Comparison of ENCODE assay signal across 19 cellular contexts in genomic region chr20:57713951-57714350, GRCh38. TPM values are rescaled to one million over a fixed set of nuclear protein-coding genes. Genes with fewer than 3 reads are reported as not detected.
DNase-seq lines count a peak whose midpoint lies in the region; TF ChIP-seq lines count a peak whose summit lies in the region.
"Had no signal": no experiment of that assay in that cellular context is flagged by ENCODE, and none has a peak within 500 bp of the region (broad histone marks: within the 10 kb centered on the region; RNA-seq: fewer than 3 reads in every experiment).

No MANE protein-coding gene starts in this region.

- H3K27me3 Mint-ChIP-seq in Calu3 (ENCODE audit: unreplicated experiment): no peaks in the 10 kb centered on the region
- H3K27me3 Mint-ChIP-seq: activated naive CD8-positive, alpha-beta T cell treated with anti-CD3 and anti-CD28 coated beads, Interleukin-2, amount 50 U/mL, for 24 hours; CD4-positive, alpha-beta T cell had no signal

- H3K9me3 ChIP-seq in SJSA1 (replicated peaks): no peaks in the 10 kb centered on the region
- no peaks in the 10 kb centered on the region for H3K9me3 ChIP-seq in stomach smooth muscle (ENCODE audit: control insufficient read depth in 2 of 2, low read length in 2 of 2)
- H3K9me3 ChIP-seq in Peyer's patch: no peaks in the 10 kb centered on the region
- no peaks in the 10 kb centered on the region for H3K9me3 ChIP-seq in adrenal gland (replicated peaks in 1 of 3)

- H3K27ac ChIP-seq in SJSA1 (peak overlapping the region; percentile 52), mesendoderm (ENCODE audit: low read depth, low read length) (no peak overlapping the region), stomach smooth muscle (ENCODE audit: low read length) (peak overlapping the region; percentile 37), Peyer's patch (no peak overlapping the region), adrenal gland (peak overlapping the region in 1 of 5 donors; percentile 56)
- H3K27ac ChIP-seq: GM23248 had no signal

- no TSS peak for BruUV-seq in Calu3 (replicated peaks; lab: Mats Ljungman, UMichigan)

- no peak overlapping the region for H3K4me3 Mint-ChIP-seq in Calu3 (ENCODE audit: low read depth, unreplicated experiment)
- H3K4me3 Mint-ChIP-seq: activated CD4-positive, alpha-beta T cell treated with anti-CD3 and anti-CD28 coated beads, Interleukin-2, amount 10 ng/mL, durations not matched to agents 24 days and 14 days; activated naive CD8-positive, alpha-beta T cell treated with anti-CD3 and anti-CD28 coated beads, Interleukin-2, amount 50 U/mL, for 24 hours; CD4-positive, alpha-beta T cell; IgD-negative memory B cell; neural crest cell had no signal

- peaks cover 49% of the 10 kb centered on the region for H3K4me1 ChIP-seq in SJSA1 (replicated peaks)
- peaks cover 29% of the 10 kb centered on the region for H3K4me1 ChIP-seq in mesendoderm (ENCODE audit: control insufficient read depth, low read depth, low read length)
- H3K4me1 ChIP-seq in stomach smooth muscle (ENCODE audit: control insufficient read depth, insufficient read depth, low read length): peaks cover 67% of the 10 kb centered on the region
- peaks cover 0 to 17% (median 2%) of the 10 kb centered on the region in 4 donors for H3K4me1 ChIP-seq in Peyer's patch
- H3K4me1 ChIP-seq in adrenal gland (replicated peaks in 1 of 2): peaks cover 0 to 15% of the 10 kb centered on the region in 2 donors

- H3K4me1 Mint-ChIP-seq in Calu3 (ENCODE audit: low read depth, unreplicated experiment): peaks cover 74% of the 10 kb centered on the region

- H3K4ac ChIP-seq in mesendoderm (ENCODE audit: low read depth, low read length): no peak overlapping the region

- no peak overlapping the region for H2AK5ac ChIP-seq in mesendoderm (ENCODE audit: low read length)

- no peaks in the 10 kb centered on the region for H3K9me3 Mint-ChIP-seq in Calu3 (ENCODE audit: low read depth, unreplicated experiment)
- H3K9me3 Mint-ChIP-seq: activated CD4-positive, alpha-beta T cell treated with anti-CD3 and anti-CD28 coated beads, Interleukin-2, amount 10 ng/mL, durations not matched to agents 24 days and 14 days; activated naive CD8-positive, alpha-beta T cell treated with anti-CD3 and anti-CD28 coated beads, Interleukin-2, amount 50 U/mL, for 24 hours; CD4-positive, alpha-beta T cell; IgD-negative memory B cell; neural crest cell had no signal

- intact Hi-C loops in Calu3 (cut with micrococcal nuclease; ENCODE audit: unreplicated experiment) (loop anchor here (5.0 to 10.0 kb wide), 2 partner anchors 61 to 418 kb away; no protein-coding TSS in a partner anchor), adrenal gland (cut with DNase I) (no loop called here)

- H3K36me3 Mint-ChIP-seq in Calu3 (ENCODE audit: insufficient read depth, unreplicated experiment): peaks cover 86% of the 10 kb centered on the region
- H3K36me3 Mint-ChIP-seq: IgD-negative memory B cell had no signal

- H3K18ac ChIP-seq in mesendoderm (ENCODE audit: low read length): peak overlapping the region; percentile 40

- H3K4me3 ChIP-seq in SJSA1: no peak overlapping the region
- no peak overlapping the region for H3K4me3 ChIP-seq in mesendoderm (ENCODE audit: low read length)
- H3K4me3 ChIP-seq in stomach smooth muscle (ENCODE audit: low read length in 2 of 2): no peak overlapping the region
- no peak overlapping the region for H3K4me3 ChIP-seq in Peyer's patch
- H3K4me3 ChIP-seq in adrenal gland: no peak overlapping the region
- H3K4me3 ChIP-seq: GM23248 had no signal

- H2BK120ac ChIP-seq in mesendoderm (ENCODE audit: low read depth, low read length): no peak overlapping the region

- DNase-seq in Calu3 (no peak), SJSA1 (ENCODE audit: low read depth in 1 of 2, low spot score in 2 of 2) (no peak), mesendoderm (no peak), Peyer's patch (no peak), adrenal gland (no peak), GM19240 (ENCODE audit: insufficient read length, low spot score) (no peak)
- no peak for DNase-seq in activated CD8-positive, alpha-beta memory T cell treated with anti-CD3 and anti-CD28 coated beads for 24 hours
- DNase-seq: activated CD4-positive, alpha-beta T cell treated with anti-CD3 and anti-CD28 coated beads, Interleukin-2, amount 10 ng/mL, durations not matched to agents 24 days and 14 days; activated effector memory CD4-positive, alpha-beta T cell treated with Interleukin-2 at 50 U/mL for 16 hours; activated naive CD8-positive, alpha-beta T cell treated with anti-CD3 and anti-CD28 coated beads, Interleukin-2, amount 50 U/mL, for 24 hours; CD4-positive, alpha-beta T cell; GDM1; midbrain; NCI-H1417 treated with DMSO at 0.1 percent for 48 hours; NCI-H510A treated with DMSO at 0.1 percent for 48 hours had no signal

- H3K36me3 ChIP-seq in SJSA1: no peaks in the 10 kb centered on the region
- H3K36me3 ChIP-seq in mesendoderm (ENCODE audit: control insufficient read depth, insufficient read depth, low read length): no peaks in the 10 kb centered on the region
- H3K36me3 ChIP-seq in stomach smooth muscle (ENCODE audit: control insufficient read depth in 2 of 2, insufficient read depth in 2 of 2, low read length in 2 of 2): no peaks in the 10 kb centered on the region
- no peaks in the 10 kb centered on the region for H3K36me3 ChIP-seq in Peyer's patch
- H3K36me3 ChIP-seq in adrenal gland (replicated peaks in 1 of 2): no peaks in the 10 kb centered on the region

- no peak overlapping the region for H3K4me2 ChIP-seq in mesendoderm (ENCODE audit: low read length)

- peaks cover 12% of the 10 kb centered on the region for H3K79me2 ChIP-seq in mesendoderm (ENCODE audit: control insufficient read depth, insufficient read depth, low read length)

- no peak overlapping the region for H2BK15ac ChIP-seq in mesendoderm (replicated peaks; ENCODE audit: low read depth)

- peaks cover 6% of the 10 kb centered on the region for H3K79me1 ChIP-seq in mesendoderm (ENCODE audit: low read length)

- H4K5ac ChIP-seq in mesendoderm (ENCODE audit: low read length): no peak overlapping the region

- H3K9ac ChIP-seq in mesendoderm (ENCODE audit: low read length) (no peak overlapping the region), stomach smooth muscle (ENCODE audit: low read length in 2 of 2) (peak overlapping the region in 1 of 2 donors; percentile 17)
- H3K9ac ChIP-seq: GM23248 had no signal

- peak overlapping the region; percentile 8 for H3K27ac Mint-ChIP-seq in Calu3 (ENCODE audit: unreplicated experiment)
- H3K27ac Mint-ChIP-seq: activated CD4-positive, alpha-beta T cell treated with anti-CD3 and anti-CD28 coated beads, Interleukin-2, amount 10 ng/mL, durations not matched to agents 24 days and 14 days; activated naive CD8-positive, alpha-beta T cell treated with anti-CD3 and anti-CD28 coated beads, Interleukin-2, amount 50 U/mL, for 24 hours had no signal

- H3K23ac ChIP-seq in mesendoderm (ENCODE audit: low read length): no peak overlapping the region

- peak overlapping the region; percentile 57 for H3K56ac ChIP-seq in mesendoderm (ENCODE audit: low read length)

- H3K27me3 ChIP-seq in SJSA1 (replicated peaks) (no peaks in the 10 kb centered on the region), mesendoderm (ENCODE audit: insufficient read depth, low read length, poor library complexity) (no peaks in the 10 kb centered on the region), stomach smooth muscle (ENCODE audit: control insufficient read depth in 1 of 2, insufficient read depth in 2 of 2, low read length in 2 of 2) (no peaks in the 10 kb centered on the region), Peyer's patch (no peaks in the 10 kb centered on the region), adrenal gland (no peaks in the 10 kb centered on the region)

- WGBS in mesendoderm (ENCODE audit: extremely low coverage, insufficient coverage, low lambda C conversion rate): no CpG with 5 or more reads among the region's 8 CpGs
- 78 to 85% (median 82%) methylated on average over 4 to 8 of the region's 8 CpGs for WGBS in adrenal gland, 4 donors

- no peak for TF ChIP-seq POLR2A in Peyer's patch (IDR thresholded peaks at IDR 0.05)
- TF ChIP-seq POLR2A in adrenal gland (IDR thresholded peaks at IDR 0.05): no peak

- TF ChIP-seq CTCF in Calu3 (IDR thresholded peaks at IDR 0.05; ENCODE audit: unreplicated experiment) (no peak), Peyer's patch (IDR thresholded peaks at IDR 0.05) (no peak), adrenal gland (IDR thresholded peaks at IDR 0.05) (no peak)

- H2BK5ac ChIP-seq in mesendoderm (ENCODE audit: low read length): peak overlapping the region; percentile 34

- CTCF ChIA-PET in Calu3 (lab: Charles Lee): interaction anchor here (0.6 to 1.4 kb wide), 3 partner anchors 16 to 373 kb away, joined by 3 to 4 read pairs (median 4); no protein-coding TSS in a partner anchor

- H4K8ac ChIP-seq in mesendoderm (ENCODE audit: low read depth, low read length): no peak overlapping the region

RNA-seq across cellular contexts. Expression of gene PMEPA1, which starts 4.1 kb away (rescaled TPM):
- total RNA-seq in Calu3 (2022) (732 and 1,302 TPM in 2 replicates), Peyer's patch (1 to 10 TPM; 3.3 to 5.5 (median 4.6) TPM), adrenal gland (10 to 100 TPM in 4 of 8 donors, 1 to 10 TPM in 4; 3.4 to 36.0 (median 10.0) TPM)
- total RNA-seq in SJSA1 (2014; rRNA removed; shearing (Covaris generic)): 4.9 and 13.9 TPM in 2 replicates
- 52.6 TPM for polyA plus RNA-seq in mesendoderm (2013, experiment 1 of 2)
- polyA plus RNA-seq in mesendoderm (2013, experiment 2 of 2): 52.5 TPM
- polyA plus RNA-seq in adrenal gland: 10 to 100 TPM in 2 of 3 donors, 1 to 10 TPM in 1; 9.5 to 13.2 (median 11.1) TPM

Comparison
In these comparisons a context has a peak if more than half of its experiments do, and no peak if none do; other contexts are left out.
1. H3K27ac ChIP-seq: peak in SJSA1 (single experiment) and stomach smooth muscle (single experiment); none in mesendoderm (single experiment) and Peyer's patch (0 of 4).
2. RNA of gene PMEPA1, which starts 4.1 kb away (total RNA-seq): 732 to 1,302 TPM in Calu3; 4.9 to 13.9 TPM in SJSA1, 3.4 to 36.0 TPM in adrenal gland and 3.3 to 5.5 TPM in Peyer's patch; every median in the first group is over 10 times any median in the second.